ENCODE assay signal across 8 cellular contexts in genomic region chr7:101857358-101857794, GRCh38. TPM values are rescaled to one million over a fixed set of nuclear protein-coding genes. Genes with fewer than 3 reads are reported as not detected.
DNase-seq lines count a peak whose midpoint lies in the region; ATAC-seq and TF ChIP-seq lines count a peak whose summit lies in the region.

No MANE protein-coding gene starts in this region.

- H3K27ac Mint-ChIP-seq in chondrocyte (ENCODE audit: unreplicated experiment) = peak overlapping the region; percentile 41
- H3K27ac Mint-ChIP-seq in stimulated activated naive CD8-positive, alpha-beta T cell treated with anti-CD3 and anti-CD28 coated beads, Interleukin-15, amount 100 ng/mL, for 72 hours = peak overlapping the region in 1 of 2 donors; percentile 98

- H3K36me3 Mint-ChIP-seq in chondrocyte (ENCODE audit: low read depth) = no peaks in the 10 kb centered on the region

- TF ChIP-seq CTCF in chondrocyte (IDR thresholded peaks at IDR 0.05) = no peak

- H3K4me3 Mint-ChIP-seq in chondrocyte (ENCODE audit: unreplicated experiment) = no peak overlapping the region
- H3K4me3 Mint-ChIP-seq in stimulated activated naive CD8-positive, alpha-beta T cell treated with anti-CD3 and anti-CD28 coated beads, Interleukin-15, amount 100 ng/mL, for 72 hours = peak overlapping the region; percentile 85 to 98

- peaks cover 46% of the 10 kb centered on the region for H3K4me1 Mint-ChIP-seq in chondrocyte (ENCODE audit: low read depth)
- H3K4me1 Mint-ChIP-seq in stimulated activated naive CD8-positive, alpha-beta T cell treated with anti-CD3 and anti-CD28 coated beads, Interleukin-15, amount 100 ng/mL, for 72 hours = peaks cover 38% of the 10 kb centered on the region

- DNase-seq in activated effector memory CD4-positive, alpha-beta T cell treated with anti-CD3 and anti-CD28 coated beads, Interleukin-2, amount 50 U/mL, for 16 hours = peak; percentile 57
- no peak for DNase-seq in activated effector memory CD4-positive, alpha-beta T cell treated with Interleukin-2 at 50 U/mL for 16 hours
- DNase-seq in chondrocyte (ENCODE audit: low spot score) (no peak), LoVo (ENCODE audit: low spot score) (no peak)
- DNase-seq in stimulated activated naive CD8-positive, alpha-beta T cell treated with anti-CD3 and anti-CD28 coated beads, Interleukin-15, amount 100 ng/mL, for 72 hours = no peak

- ATAC-seq in HG03159 (IDR thresholded peaks at IDR 0.05; ENCODE audit: unreplicated experiment) = peak; percentile 31
- ATAC-seq in stimulated activated naive CD8-positive, alpha-beta T cell treated with anti-CD3 and anti-CD28 coated beads, Interleukin-15, amount 100 ng/mL, for 72 hours = no peak
- ATAC-seq in esophagus mucosa = no peak
- no peak for ATAC-seq in HG03139 (IDR thresholded peaks at IDR 0.05; ENCODE audit: unreplicated experiment)

- no peaks in the 10 kb centered on the region for H3K9me3 Mint-ChIP-seq in chondrocyte (ENCODE audit: low read depth)
- no peaks in the 10 kb centered on the region for H3K9me3 Mint-ChIP-seq in stimulated activated naive CD8-positive, alpha-beta T cell treated with anti-CD3 and anti-CD28 coated beads, Interleukin-15, amount 100 ng/mL, for 72 hours

- H3K27me3 Mint-ChIP-seq in chondrocyte (ENCODE audit: low read depth) = no peaks in the 10 kb centered on the region
- no peaks in the 10 kb centered on the region for H3K27me3 Mint-ChIP-seq in stimulated activated naive CD8-positive, alpha-beta T cell treated with anti-CD3 and anti-CD28 coated beads, Interleukin-15, amount 100 ng/mL, for 72 hours

RNA-seq across cellular contexts. Expression of gene CUX1, which starts 40.0 kb away (rescaled TPM):
- total RNA-seq in chondrocyte = 112 to 154 TPM (median 118 TPM) in 3 replicates
- total RNA-seq in esophagus mucosa = 53.3 TPM
